14 cellular contexts compared by ENCODE assay signal in genomic region chr11:26043665-26044064, GRCh38.
DNase-seq lines count a peak whose midpoint lies in the region; ATAC-seq lines count a peak whose summit lies in the region.
"Had no signal": no experiment of that assay in that cellular context is flagged by ENCODE, and none has a peak within 500 bp of the region (broad histone marks: within the 10 kb centered on the region; RNA-seq: fewer than 3 reads in every experiment).

No MANE protein-coding gene starts in this region.

- no peaks in the 10 kb centered on the region for H3K36me3 Mint-ChIP-seq in memory B cell
- no peaks in the 10 kb centered on the region for H3K36me3 Mint-ChIP-seq in T-helper 17 cell (ENCODE audit: low read depth)
- H3K36me3 Mint-ChIP-seq in stimulated activated effector memory CD8-positive, alpha-beta T cell treated with anti-CD3 and anti-CD28 coated beads, Interleukin-12 subunit alpha, Interleukin-12 subunit beta, amount 100 ng/mL, for 72 hours: no peaks in the 10 kb centered on the region
- H3K36me3 Mint-ChIP-seq: CD4-positive, CD25-positive, alpha-beta regulatory T cell had no signal

- H3K27ac Mint-ChIP-seq in memory B cell (no peak overlapping the region), T-helper 17 cell (no peak overlapping the region)
- H3K27ac Mint-ChIP-seq in stimulated activated effector memory CD8-positive, alpha-beta T cell treated with anti-CD3 and anti-CD28 coated beads, Interleukin-12 subunit alpha, Interleukin-12 subunit beta, amount 100 ng/mL, for 72 hours: no peak overlapping the region
- H3K27ac Mint-ChIP-seq: activated T-cell treated with anti-CD3 and anti-CD28 coated beads, Interleukin-2, amount 50 U/mL, for 24 hours; CD4-positive, CD25-positive, alpha-beta regulatory T cell; progenitor cell of endocrine pancreas had no signal

- H3K27me3 Mint-ChIP-seq in memory B cell: no peaks in the 10 kb centered on the region
- no peaks in the 10 kb centered on the region for H3K27me3 Mint-ChIP-seq in T-helper 17 cell
- H3K27me3 Mint-ChIP-seq: activated T-cell treated with anti-CD3 and anti-CD28 coated beads, Interleukin-2, amount 50 U/mL, for 24 hours; CD4-positive, CD25-positive, alpha-beta regulatory T cell; progenitor cell of endocrine pancreas had no signal

- no peaks in the 10 kb centered on the region for H3K9me3 ChIP-seq in T-helper 17 cell (ENCODE audit: control insufficient read depth, low read length, poor library complexity, severe bottlenecking)

- H3K4me3 Mint-ChIP-seq in memory B cell (no peak overlapping the region), T-helper 17 cell (no peak overlapping the region)
- no peak overlapping the region for H3K4me3 Mint-ChIP-seq in stimulated activated effector memory CD8-positive, alpha-beta T cell treated with anti-CD3 and anti-CD28 coated beads, Interleukin-12 subunit alpha, Interleukin-12 subunit beta, amount 100 ng/mL, for 72 hours
- H3K4me3 Mint-ChIP-seq: activated T-cell treated with anti-CD3 and anti-CD28 coated beads, Interleukin-2, amount 50 U/mL, for 24 hours; CD4-positive, CD25-positive, alpha-beta regulatory T cell had no signal

- ATAC-seq in GM18861 (IDR thresholded peaks at IDR 0.05; ENCODE audit: unreplicated experiment): peak; percentile 90
- ATAC-seq in GM21529 (IDR thresholded peaks at IDR 0.05; ENCODE audit: unreplicated experiment): peak; percentile 73
- peak; percentile 83 for ATAC-seq in HG03135 (IDR thresholded peaks at IDR 0.05; ENCODE audit: unreplicated experiment)
- peak; percentile 78 for ATAC-seq in memory B cell (ENCODE audit: low read depth)
- no peak for ATAC-seq in T-helper 17 cell
- ATAC-seq in stimulated activated effector memory CD8-positive, alpha-beta T cell treated with anti-CD3 and anti-CD28 coated beads, Interleukin-12 subunit alpha, Interleukin-12 subunit beta, amount 100 ng/mL, for 72 hours: no peak

- H3K9me3 Mint-ChIP-seq in memory B cell: no peaks in the 10 kb centered on the region
- H3K9me3 Mint-ChIP-seq in stimulated activated effector memory CD8-positive, alpha-beta T cell treated with anti-CD3 and anti-CD28 coated beads, Interleukin-12 subunit alpha, Interleukin-12 subunit beta, amount 100 ng/mL, for 72 hours: peaks cover under 1% of the 10 kb centered on the region
- H3K9me3 Mint-ChIP-seq: activated T-cell treated with anti-CD3 and anti-CD28 coated beads, Interleukin-2, amount 50 U/mL, for 24 hours had no signal

- DNase-seq in memory B cell (ENCODE audit: low spot score in 2 of 2): no peak
- no peak for DNase-seq in activated T-cell treated with anti-CD3 and anti-CD28 coated beads for 4 hours
- DNase-seq in T-helper 17 cell: no peak
- no peak for DNase-seq in stimulated activated effector memory CD8-positive, alpha-beta T cell treated with anti-CD3 and anti-CD28 coated beads, Interleukin-12 subunit alpha, Interleukin-12 subunit beta, amount 100 ng/mL, for 72 hours (ENCODE audit: low spot score in 2 of 2)
- no peak for DNase-seq in foreskin melanocyte
- DNase-seq: activated T-cell treated with anti-CD3 and anti-CD28 coated beads, Interleukin-2, amount 50 U/mL, for 24 hours; aorta; CD4-positive, CD25-positive, alpha-beta regulatory T cell; NCI-H524; stimulated activated CD4-positive, alpha-beta T cell treated with anti-CD3 and anti-CD28 coated beads, Interleukin-4, amount 100 ng/mL, for 1 hour had no signal

- peaks cover 4% of the 10 kb centered on the region for H3K4me1 Mint-ChIP-seq in memory B cell
- no peaks in the 10 kb centered on the region for H3K4me1 Mint-ChIP-seq in T-helper 17 cell
- no peaks in the 10 kb centered on the region for H3K4me1 Mint-ChIP-seq in stimulated activated effector memory CD8-positive, alpha-beta T cell treated with anti-CD3 and anti-CD28 coated beads, Interleukin-12 subunit alpha, Interleukin-12 subunit beta, amount 100 ng/mL, for 72 hours
- H3K4me1 Mint-ChIP-seq: CD4-positive, CD25-positive, alpha-beta regulatory T cell had no signal

Comparison
In these comparisons a context has a peak if more than half of its experiments do, and no peak if none do; other contexts are left out.
1. ATAC-seq: peak in GM18861 (single experiment), GM21529 (single experiment), HG03135 (single experiment) and memory B cell (single experiment); none in T-helper 17 cell (single experiment) and stimulated activated effector memory CD8-positive, alpha-beta T cell treated with anti-CD3 and anti-CD28 coated beads, Interleukin-12 subunit alpha, Interleukin-12 subunit beta, amount 100 ng/mL, for 72 hours (single experiment).